Comparison of ENCODE assay signal across 23 cellular contexts in the genomic region with DNA sequence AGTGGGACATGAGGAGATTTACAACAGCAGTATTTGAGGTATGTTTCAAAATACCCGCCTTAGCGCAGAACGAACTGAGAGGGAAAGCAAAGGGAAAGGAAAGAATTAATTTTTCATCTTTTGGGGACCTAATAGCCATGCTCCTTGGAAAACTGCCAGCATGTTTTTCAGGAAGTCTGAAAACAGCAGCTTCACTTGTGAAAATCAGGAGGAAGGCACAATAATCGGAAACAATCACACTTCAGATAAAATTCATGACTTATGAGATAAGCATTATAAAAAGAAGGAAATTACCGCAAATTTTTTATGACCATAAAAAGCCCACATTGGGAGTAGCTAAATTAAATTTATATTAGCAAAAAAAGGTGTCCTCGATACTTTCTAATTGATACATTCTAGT.
"Had no signal": no experiment of that assay in that cellular context is flagged by ENCODE, and none has a peak within 500 bp of the region (broad histone marks: within the 10 kb centered on the region; RNA-seq: fewer than 3 reads in every experiment).

No MANE protein-coding gene starts in this region.

- H3K4me3 ChIP-seq: esophagus muscularis mucosa, lower lobe of right lung, ovary, psoas muscle, right lobe of liver, thyroid gland, vagina had no signal

- DNase-seq: effector CD8-positive, alpha-beta T cell; endodermal cell; foreskin melanocyte; left ventricle myocardium superior; lower lobe of right lung; natural killer cell; occipital lobe; ovary; posterior cingulate gyrus; psoas muscle; retina; right lobe of liver; small intestine; stimulated activated CD4-positive, alpha-beta T cell treated with anti-CD3 and anti-CD28 coated beads, Interleukin-12 subunit alpha, Interleukin-12 subunit beta, amount 100 ng/mL, for 4 hours; stimulated activated CD4-positive, alpha-beta T cell treated with anti-CD3 and anti-CD28 coated beads, Interleukin-1b, Interleukin-23, amount 100 ng/mL, for 48 hours; stimulated activated CD4-positive, alpha-beta T cell treated with anti-CD3 and anti-CD28 coated beads, Interleukin-4, amount 100 ng/mL, for 1 hour; stimulated activated CD8-positive, alpha-beta memory T cell treated with anti-CD3 and anti-CD28 coated beads, Interleukin-4, amount 100 ng/mL, for 48 hours; stimulated activated naive CD4-positive, alpha-beta T cell; stimulated activated naive CD8-positive, alpha-beta T cell treated with anti-CD3 and anti-CD28 coated beads, Interleukin-15, amount 100 ng/mL, for 72 hours; thyroid gland; trophoblast cell had no signal

- H3K36me3 ChIP-seq: esophagus muscularis mucosa, lower lobe of right lung, ovary, right lobe of liver, thyroid gland, vagina had no signal

- ATAC-seq: left ventricle myocardium superior; lower lobe of right lung; natural killer cell; psoas muscle; stimulated activated naive CD8-positive, alpha-beta T cell treated with anti-CD3 and anti-CD28 coated beads, Interleukin-15, amount 100 ng/mL, for 72 hours had no signal

- H3K4me1 ChIP-seq: lower lobe of right lung, psoas muscle, right lobe of liver, thyroid gland, vagina had no signal

- H3K9me3 ChIP-seq: lower lobe of right lung, ovary, psoas muscle, right lobe of liver, thyroid gland, vagina had no signal

- H3K27me3 ChIP-seq: esophagus muscularis mucosa, ovary, right lobe of liver, thyroid gland, vagina had no signal

- H3K27ac ChIP-seq: esophagus muscularis mucosa, lower lobe of right lung, ovary, psoas muscle, right lobe of liver, thyroid gland, vagina had no signal
